18 cellular contexts compared by ENCODE assay signal in genomic region chrX:132909643-132910042, GRCh38. TPM values are rescaled to one million over a fixed set of nuclear protein-coding genes. Genes with fewer than 3 reads are reported as not detected.
DNase-seq lines count a peak whose midpoint lies in the region; ATAC-seq, FAIRE-seq and TF ChIP-seq lines count a peak whose summit lies in the region.
"Had no signal": no experiment of that assay in that cellular context is flagged by ENCODE, and none has a peak within 500 bp of the region (broad histone marks: within the 10 kb centered on the region; RNA-seq: fewer than 3 reads in every experiment).

No MANE protein-coding gene starts in this region.

- CTCF ChIA-PET in PC-3 (lab: Charles Lee) = no interaction called here

- H3K27me3 ChIP-seq in PC-3 (ENCODE audit: low read length) = no peaks in the 10 kb centered on the region
- H3K27me3 ChIP-seq in bronchial epithelial cell (ENCODE audit: control insufficient read depth, insufficient read depth, low read length) = no peaks in the 10 kb centered on the region
- peaks cover 36% of the 10 kb centered on the region for H3K27me3 ChIP-seq in WERI-Rb-1 (ENCODE audit: insufficient read depth, low read depth, severe bottlenecking)
- H3K27me3 ChIP-seq in thyroid gland = no peaks in the 10 kb centered on the region
- H3K27me3 ChIP-seq: vagina had no signal

- H3K36me3 ChIP-seq in PC-3 (ENCODE audit: low read depth, low read length) (no peaks in the 10 kb centered on the region), bronchial epithelial cell (ENCODE audit: control insufficient read depth, insufficient read depth, low read length) (no peaks in the 10 kb centered on the region), WERI-Rb-1 (no peaks in the 10 kb centered on the region), thyroid gland (no peaks in the 10 kb centered on the region)
- H3K36me3 ChIP-seq: lower lobe of right lung, vagina had no signal

- H4K20me1 ChIP-seq in PC-3 (ENCODE audit: low read length) = no peaks in the 10 kb centered on the region

- TF ChIP-seq POLR2A in thyroid gland (IDR thresholded peaks at IDR 0.05) = no peak

- DNase-seq in Daoy (ENCODE audit: low read depth) (peak; percentile 50), PC-3 (peak; percentile 64), bronchial epithelial cell (ENCODE audit: low read depth) (peak; percentile 74), iris pigment epithelial cell (ENCODE audit: low read depth) (peak; percentile 83), WERI-Rb-1 (no peak), thyroid gland (no peak)
- DNase-seq: activated T-cell treated with anti-CD3 and anti-CD28 coated beads, Interleukin-2, amount 50 U/mL, for 1 hour; GF-D8; lower lobe of right lung; naive B cell; NCI-H82; stimulated activated CD4-positive, alpha-beta T cell treated with anti-CD3 and anti-CD28 coated beads, Interleukin-4, amount 100 ng/mL, for 1 hour had no signal

- H3K27ac ChIP-seq in PC-3 (ENCODE audit: low read length) = peak overlapping the region; percentile 64
- no peak overlapping the region for H3K27ac ChIP-seq in WERI-Rb-1
- H3K27ac ChIP-seq in thyroid gland = no peak overlapping the region
- H3K27ac ChIP-seq: lower lobe of right lung, parathyroid adenoma, vagina had no signal

- H3K4me1 ChIP-seq in PC-3 (ENCODE audit: insufficient read depth, low read length) = peaks cover 15% of the 10 kb centered on the region
- no peaks in the 10 kb centered on the region for H3K4me1 ChIP-seq in thyroid gland
- H3K4me1 ChIP-seq: lower lobe of right lung, parathyroid adenoma, vagina had no signal

- H3K9me2 ChIP-seq in PC-3 (replicated peaks; ENCODE audit: low read length) = no peaks in the 10 kb centered on the region

- BruUV-seq in PC-3 (replicated peaks; lab: Mats Ljungman, UMichigan) = no TSS peak

- H3K79me2 ChIP-seq in PC-3 (ENCODE audit: low read length) = no peaks in the 10 kb centered on the region
- H3K79me2 ChIP-seq: parathyroid adenoma had no signal

- no peaks in the 10 kb centered on the region for H3F3A ChIP-seq in PC-3 (ENCODE audit: low read length, unreplicated experiment)

- ATAC-seq in PC-3 (peak; percentile 59), HG03520 (IDR thresholded peaks at IDR 0.05; ENCODE audit: unreplicated experiment) (no peak), GM18858 (IDR thresholded peaks at IDR 0.05; ENCODE audit: unreplicated experiment) (no peak)
- ATAC-seq: lower lobe of right lung had no signal

- POLR2A ChIA-PET in PC-3 (lab: Charles Lee; ENCODE audit: unreplicated experiment) = no interaction called here

- H3K4me2 ChIP-seq in PC-3 (ENCODE audit: low read length) = peak overlapping the region; percentile 61

- H3K4me3 ChIP-seq in PC-3 (ENCODE audit: low read length) = no peak overlapping the region
- H3K4me3 ChIP-seq in bronchial epithelial cell (ENCODE audit: low read depth, low read length) = no peak overlapping the region
- no peak overlapping the region for H3K4me3 ChIP-seq in WERI-Rb-1 (ENCODE audit: low read depth, low read length)
- H3K4me3 ChIP-seq in thyroid gland (replicated peaks in 1 of 3) = no peak overlapping the region
- H3K4me3 ChIP-seq: lower lobe of right lung, vagina had no signal

- no peaks in the 10 kb centered on the region for H3K9me3 ChIP-seq in PC-3 (ENCODE audit: low read length)
- no peaks in the 10 kb centered on the region for H3K9me3 ChIP-seq in WERI-Rb-1 (ENCODE audit: severe bottlenecking)
- H3K9me3 ChIP-seq in thyroid gland = no peaks in the 10 kb centered on the region
- H3K9me3 ChIP-seq: lower lobe of right lung, vagina had no signal

- H2AFZ ChIP-seq in PC-3 (ENCODE audit: low read length) = no peak overlapping the region
- H2AFZ ChIP-seq: parathyroid adenoma had no signal

- 79 to 85% methylated on average over 4 of the region's 4 CpGs for whole genome bisulfite sequencing in thyroid gland, 2 donors

- FAIRE-seq in bronchial epithelial cell (lab: Jason Lieb, UNC) = no peak
- FAIRE-seq: GM12892 had no signal

- TF ChIP-seq CTCF in PC-3 (conservative IDR thresholded peaks at IDR 0.05; ENCODE audit: low read depth, low read length) (no peak), bronchial epithelial cell (IDR thresholded peaks at IDR 0.05; ENCODE audit: insufficient read depth, low read length, severe bottlenecking) (no peak), WERI-Rb-1 (IDR thresholded peaks at IDR 0.05; ENCODE audit: low read depth, low read length) (no peak), thyroid gland (IDR thresholded peaks at IDR 0.05) (no peak)

- no peak overlapping the region for H3K9ac ChIP-seq in PC-3 (ENCODE audit: low read length)
- H3K9ac ChIP-seq: parathyroid adenoma had no signal

- intact Hi-C loops in PC-3 (cut with micrococcal nuclease) = no loop called here
- intact Hi-C loops in thyroid gland (cut with DNase I) = no loop called here

RNA-seq across cellular contexts. Expression of gene HS6ST2, which starts 48.8 kb away (rescaled TPM):
- 10.1 and 12.9 TPM in 2 replicates for total RNA-seq in Daoy (2014; rRNA removed; shearing (Covaris generic))
- total RNA-seq in PC-3 (2014; rRNA removed) = 6.1 and 7.4 TPM in 2 replicates
- total RNA-seq in bronchial epithelial cell = 9.7 and 16.8 TPM in 2 replicates
- under 1 TPM in 3 of 4 donors, not detected in 1; 0.11 to 0.78 (median 0.38) TPM for total RNA-seq in thyroid gland
- total RNA-seq: RPMI7951 had no signal

Comparison
In these comparisons a context has a peak if more than half of its experiments do, and no peak if none do; other contexts are left out.
1. DNase-seq: peak in Daoy (single experiment), PC-3 (single experiment), bronchial epithelial cell (single experiment) and iris pigment epithelial cell (single experiment); none in WERI-Rb-1 (single experiment) and thyroid gland (0 of 2).